In the genomic region with DNA sequence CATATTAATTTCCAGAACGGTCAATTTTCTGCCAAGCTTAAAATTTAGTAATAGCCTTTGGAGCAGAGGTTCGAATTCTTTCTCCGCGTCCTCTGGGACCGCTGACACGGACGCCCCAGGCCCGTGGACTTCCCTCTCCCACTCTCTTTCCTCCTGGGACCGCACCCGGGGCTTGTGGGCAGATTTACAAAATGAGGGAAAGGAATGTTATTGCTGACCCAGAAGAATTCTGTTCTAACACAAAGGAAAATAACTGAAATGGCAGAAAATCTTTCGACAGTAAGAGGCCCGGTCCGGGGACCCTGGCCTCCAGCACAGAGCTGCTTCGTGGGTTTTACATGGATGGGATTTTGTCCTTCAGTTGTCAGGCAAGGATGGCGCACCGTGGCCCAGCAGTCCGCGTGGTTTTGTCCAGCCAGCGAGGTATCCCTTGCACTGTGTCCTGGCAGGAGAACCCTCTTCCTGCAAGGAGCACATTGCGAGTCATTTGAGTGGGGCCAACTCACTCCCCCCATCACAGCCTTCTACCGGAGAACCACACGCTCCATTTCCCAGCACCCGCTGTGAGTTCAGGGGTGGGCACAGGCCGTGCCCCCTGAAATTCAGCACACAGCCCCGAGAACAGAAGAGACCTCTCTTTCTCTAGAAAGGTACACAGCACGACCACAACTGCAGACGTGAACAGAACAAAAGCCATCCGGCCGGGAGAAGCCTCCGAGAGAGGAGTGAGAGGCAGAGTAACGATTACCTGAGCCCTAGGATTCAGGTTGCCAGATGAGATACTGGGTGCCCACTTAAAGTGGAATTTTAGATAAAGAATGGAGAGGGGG, we compare ENCODE assay signal across 1 cellular context.
TF ChIP-seq lines count a peak whose summit lies in the region.

No MANE protein-coding gene starts in this region.

TF ChIP-seq in GM23338, 12 proteins besides CTCF, POLR2A, EP300 and RAD21 (continued from another document):
- TF ChIP-seq, protein P1, sequence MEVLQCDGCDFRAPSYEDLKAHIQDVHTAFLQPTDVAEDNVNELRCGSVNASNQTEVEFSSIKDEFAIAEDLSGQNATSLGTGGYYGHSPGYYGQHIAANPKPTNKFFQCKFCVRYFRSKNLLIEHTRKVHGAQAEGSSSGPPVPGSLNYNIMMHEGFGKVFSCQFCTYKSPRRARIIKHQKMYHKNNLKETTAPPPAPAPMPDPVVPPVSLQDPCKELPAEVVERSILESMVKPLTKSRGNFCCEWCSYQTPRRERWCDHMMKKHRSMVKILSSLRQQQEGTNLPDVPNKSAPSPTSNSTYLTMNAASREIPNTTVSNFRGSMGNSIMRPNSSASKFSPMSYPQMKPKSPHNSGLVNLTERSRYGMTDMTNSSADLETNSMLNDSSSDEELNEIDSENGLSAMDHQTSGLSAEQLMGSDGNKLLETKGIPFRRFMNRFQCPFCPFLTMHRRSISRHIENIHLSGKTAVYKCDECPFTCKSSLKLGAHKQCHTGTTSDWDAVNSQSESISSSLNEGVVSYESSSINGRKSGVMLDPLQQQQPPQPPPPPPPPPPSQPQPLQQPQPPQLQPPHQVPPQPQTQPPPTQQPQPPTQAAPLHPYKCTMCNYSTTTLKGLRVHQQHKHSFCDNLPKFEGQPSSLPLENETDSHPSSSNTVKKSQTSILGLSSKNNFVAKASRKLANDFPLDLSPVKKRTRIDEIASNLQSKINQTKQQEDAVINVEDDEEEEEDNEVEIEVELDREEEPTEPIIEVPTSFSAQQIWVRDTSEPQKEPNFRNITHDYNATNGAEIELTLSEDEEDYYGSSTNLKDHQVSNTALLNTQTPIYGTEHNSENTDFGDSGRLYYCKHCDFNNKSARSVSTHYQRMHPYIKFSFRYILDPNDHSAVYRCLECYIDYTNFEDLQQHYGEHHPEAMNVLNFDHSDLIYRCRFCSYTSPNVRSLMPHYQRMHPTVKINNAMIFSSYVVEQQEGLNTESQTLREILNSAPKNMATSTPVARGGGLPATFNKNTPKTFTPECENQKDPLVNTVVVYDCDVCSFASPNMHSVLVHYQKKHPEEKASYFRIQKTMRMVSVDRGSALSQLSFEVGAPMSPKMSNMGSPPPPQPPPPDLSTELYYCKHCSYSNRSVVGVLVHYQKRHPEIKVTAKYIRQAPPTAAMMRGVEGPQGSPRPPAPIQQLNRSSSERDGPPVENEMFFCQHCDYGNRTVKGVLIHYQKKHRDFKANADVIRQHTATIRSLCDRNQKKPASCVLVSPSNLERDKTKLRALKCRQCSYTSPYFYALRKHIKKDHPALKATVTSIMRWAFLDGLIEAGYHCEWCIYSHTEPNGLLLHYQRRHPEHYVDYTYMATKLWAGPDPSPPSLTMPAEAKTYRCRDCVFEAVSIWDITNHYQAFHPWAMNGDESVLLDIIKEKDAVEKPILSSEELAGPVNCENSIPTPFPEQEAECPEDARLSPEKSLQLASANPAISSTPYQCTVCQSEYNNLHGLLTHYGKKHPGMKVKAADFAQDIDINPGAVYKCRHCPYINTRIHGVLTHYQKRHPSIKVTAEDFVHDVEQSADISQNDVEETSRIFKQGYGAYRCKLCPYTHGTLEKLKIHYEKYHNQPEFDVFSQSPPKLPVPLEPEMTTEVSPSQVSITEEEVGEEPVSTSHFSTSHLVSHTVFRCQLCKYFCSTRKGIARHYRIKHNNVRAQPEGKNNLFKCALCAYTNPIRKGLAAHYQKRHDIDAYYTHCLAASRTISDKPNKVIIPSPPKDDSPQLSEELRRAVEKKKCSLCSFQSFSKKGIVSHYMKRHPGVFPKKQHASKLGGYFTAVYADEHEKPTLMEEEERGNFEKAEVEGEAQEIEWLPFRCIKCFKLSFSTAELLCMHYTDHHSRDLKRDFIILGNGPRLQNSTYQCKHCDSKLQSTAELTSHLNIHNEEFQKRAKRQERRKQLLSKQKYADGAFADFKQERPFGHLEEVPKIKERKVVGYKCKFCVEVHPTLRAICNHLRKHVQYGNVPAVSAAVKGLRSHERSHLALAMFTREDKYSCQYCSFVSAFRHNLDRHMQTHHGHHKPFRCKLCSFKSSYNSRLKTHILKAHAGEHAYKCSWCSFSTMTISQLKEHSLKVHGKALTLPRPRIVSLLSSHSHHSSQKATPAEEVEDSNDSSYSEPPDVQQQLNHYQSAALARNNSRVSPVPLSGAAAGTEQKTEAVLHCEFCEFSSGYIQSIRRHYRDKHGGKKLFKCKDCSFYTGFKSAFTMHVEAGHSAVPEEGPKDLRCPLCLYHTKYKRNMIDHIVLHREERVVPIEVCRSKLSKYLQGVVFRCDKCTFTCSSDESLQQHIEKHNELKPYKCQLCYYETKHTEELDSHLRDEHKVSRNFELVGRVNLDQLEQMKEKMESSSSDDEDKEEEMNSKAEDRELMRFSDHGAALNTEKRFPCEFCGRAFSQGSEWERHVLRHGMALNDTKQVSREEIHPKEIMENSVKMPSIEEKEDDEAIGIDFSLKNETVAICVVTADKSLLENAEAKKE (CRISPR knock-in tag; IDR thresholded peaks at IDR 0.05): no peak
